ENCODE assay signal across 2 cellular contexts in genomic region chr15:69359724-69360123, GRCh38.
A peak's percentile ranks its signal among the peaks of the same experiment; 100 is the strongest.
TF ChIP-seq lines count a peak whose summit lies in the region.

No MANE protein-coding gene starts in this region.

TF ChIP-seq in IMR-90, 13 proteins besides CTCF, POLR2A, EP300 and RAD21:
- TF ChIP-seq CEBPB (IDR thresholded peaks at IDR 0.05; ENCODE audit: low read depth, low read length) (no peak), NFE2L2 (IDR thresholded peaks at IDR 0.05; ENCODE audit: low read depth, low read length) (peak; percentile 90), MAZ (IDR thresholded peaks at IDR 0.05; ENCODE audit: borderline replicate concordance, low read depth, low read length) (no peak)

TF ChIP-seq in K562, 482 proteins besides CTCF, POLR2A, EP300 and RAD21:
- TF ChIP-seq ZNF655 (CRISPR knock-in tag; IDR thresholded peaks at IDR 0.05): no peak
- TF ChIP-seq MYNN (IDR thresholded peaks at IDR 0.05): no peak
- no peak for TF ChIP-seq MYNN (CRISPR knock-in tag; IDR thresholded peaks at IDR 0.05)
- TF ChIP-seq MAFF (IDR thresholded peaks at IDR 0.05; ENCODE audit: low read length): peak; percentile 47; the same call in 1 of the 2 replicates
- no peak for TF ChIP-seq NONO (IDR thresholded peaks at IDR 0.05; ENCODE audit: low read depth in 2 of 2, low read length in 1 of 2)
- TF ChIP-seq C11orf30 (IDR thresholded peaks at IDR 0.05; ENCODE audit: low read depth): peak; percentile 45; the same call in 1 of the 2 replicates
- no peak for TF ChIP-seq MAZ (CRISPR knock-in tag; conservative IDR thresholded peaks at IDR 0.05 in 1 of 2, IDR thresholded peaks at IDR 0.05 in 1 of 2)
- no peak for TF ChIP-seq UBTF (IDR thresholded peaks at IDR 0.05; ENCODE audit: borderline replicate concordance in 1 of 2, low read depth in 2 of 2, low read length in 2 of 2)
- peak; percentile 66 for TF ChIP-seq NFE2 (IDR thresholded peaks at IDR 0.05; ENCODE audit: low read depth)
- peak; percentile 50 for TF ChIP-seq ZNF316 (IDR thresholded peaks at IDR 0.05)
- peak; percentile 85 for TF ChIP-seq MAFG (tag; conservative IDR thresholded peaks at IDR 0.05)
- TF ChIP-seq ILK (tag; IDR thresholded peaks at IDR 0.05; ENCODE audit: borderline replicate concordance, low read depth): no peak
- no peak for TF ChIP-seq NFATC3 (IDR thresholded peaks at IDR 0.05)
- peak; percentile 41; the same call in 1 of the 2 replicates for TF ChIP-seq NFE2L1 (tag; IDR thresholded peaks at IDR 0.05; ENCODE audit: borderline replicate concordance, low read depth)
- TF ChIP-seq ZNF740 (CRISPR knock-in tag; IDR thresholded peaks at IDR 0.05): no peak
- TF ChIP-seq ZNF740 (tag; IDR thresholded peaks at IDR 0.05): no peak
- no peak for TF ChIP-seq MYC (IDR thresholded peaks at IDR 0.05; ENCODE audit: low read depth, low read length)
- no peak for TF ChIP-seq MYC (CRISPR knock-in tag; IDR thresholded peaks at IDR 0.05; ENCODE audit: borderline replicate concordance, low read depth)
- no peak for TF ChIP-seq ZFP36 (IDR thresholded peaks at IDR 0.05; ENCODE audit: low read depth, low read length, partially characterized antibody)
- TF ChIP-seq ZNF253 (CRISPR knock-in tag; conservative IDR thresholded peaks at IDR 0.05): no peak
- no peak for TF ChIP-seq FOXM1 (IDR thresholded peaks at IDR 0.05; ENCODE audit: low read depth)
- no peak for TF ChIP-seq FOXM1 (CRISPR knock-in tag; IDR thresholded peaks at IDR 0.05; ENCODE audit: low read depth)
- no peak for TF ChIP-seq ZBTB5 (IDR thresholded peaks at IDR 0.05)
- no peak for TF ChIP-seq ZMIZ1 (IDR thresholded peaks at IDR 0.05; ENCODE audit: low read depth in 2 of 2, low read length in 2 of 2)
- no peak for TF ChIP-seq FOXP1 (CRISPR knock-in tag; IDR thresholded peaks at IDR 0.05)
- no peak for TF ChIP-seq ZNF395 (CRISPR knock-in tag; IDR thresholded peaks at IDR 0.05)
- no peak for TF ChIP-seq DNMT1 (IDR thresholded peaks at IDR 0.05)
- no peak for TF ChIP-seq CBX1 (IDR thresholded peaks at IDR 0.05; ENCODE audit: low read depth)
- TF ChIP-seq MAFK (IDR thresholded peaks at IDR 0.05; ENCODE audit: low read length): peak; percentile 6; the same call in 1 of the 2 replicates
